In genomic region chr2:177212106-177212894, GRCh38 we compare ENCODE assay signal across 8 cellular contexts. TPM values are rescaled to one million over a fixed set of nuclear protein-coding genes. Genes with fewer than 3 reads are reported as not detected.
DNase-seq lines count a peak whose midpoint lies in the region; ATAC-seq and TF ChIP-seq lines count a peak whose summit lies in the region.

TSS of gene HNRNPA3 (plus strand) at chr2:177212794. CDS start at chr2:177212800, 6 bp downstream.

- H3K9ac ChIP-seq in PC-3 (ENCODE audit: low read length) = peak within 1 kb of the TSS; percentile 99

- H3K4me1 ChIP-seq in PC-3 (ENCODE audit: insufficient read depth, low read length) = peaks cover 16% of the 10 kb centered on the region
- H3K4me1 ChIP-seq in mucosa of descending colon (ENCODE audit: low read depth) = peaks cover 36% of the 10 kb centered on the region

- H4K20me1 ChIP-seq in PC-3 (ENCODE audit: low read length) = peaks cover 40% of the 10 kb centered on the region

- peak within 1 kb of the TSS; percentile 99 for H3K4me2 ChIP-seq in PC-3 (ENCODE audit: low read length)

- H2AFZ ChIP-seq in PC-3 (ENCODE audit: low read length) = peak within 1 kb of the TSS; percentile 37

- H3K36me3 ChIP-seq in PC-3 (ENCODE audit: low read depth, low read length) (peaks cover 36% of the 10 kb centered on the region), mucosa of descending colon (ENCODE audit: low read depth) (peaks cover 12% of the 10 kb centered on the region)

- POLR2A ChIA-PET in PC-3 (lab: Charles Lee; ENCODE audit: unreplicated experiment) = no interaction called here

- peak within 1 kb of the TSS; percentile 92 for H3K4me3 ChIP-seq in PC-3 (ENCODE audit: low read length)
- H3K4me3 ChIP-seq in mucosa of descending colon = peak within 1 kb of the TSS; percentile 69

- peaks cover 65% of the 10 kb centered on the region for H3K79me2 ChIP-seq in PC-3 (ENCODE audit: low read length)

- no peak; the same call in 1 of the 2 replicates for TF ChIP-seq CTCF in PC-3 (conservative IDR thresholded peaks at IDR 0.05; ENCODE audit: low read depth, low read length)
- TF ChIP-seq CTCF in mucosa of descending colon (IDR thresholded peaks at IDR 0.05) = no peak

- DNase-seq in DMS153 treated with DMSO at 0.1 percent for 48 hours (lab: John Stamatoyannopoulos, UW; ENCODE audit: unreplicated experiment) (peak; percentile 95), PC-3 (peak; percentile 99), activated T-cell treated with anti-CD3 and anti-CD28 coated beads for 48 hours (ENCODE audit: low read depth) (peak; percentile 100), epithelial cell of prostate (ENCODE audit: low read depth, low spot score) (peak; percentile 93), mucosa of descending colon (peak; percentile 98 to 100 (median 100))
- peak; percentile 98 for DNase-seq in stimulated activated CD8-positive, alpha-beta memory T cell treated with anti-CD3 and anti-CD28 coated beads, Interleukin-4, amount 100 ng/mL, for 24 hours (ENCODE audit: low read depth)

- H3K9me3 ChIP-seq in PC-3 (ENCODE audit: low read length) (no peaks in the 10 kb centered on the region), mucosa of descending colon (no peaks in the 10 kb centered on the region)

- ATAC-seq in GM21576 (IDR thresholded peaks at IDR 0.05; ENCODE audit: unreplicated experiment) (peak; percentile 91), PC-3 (peak; percentile 86), mucosa of descending colon (peak; percentile 96)

- no peaks in the 10 kb centered on the region for H3K27me3 ChIP-seq in PC-3 (ENCODE audit: low read length)

- BruUV-seq in PC-3 (replicated peaks; lab: Mats Ljungman, UMichigan) = no TSS peak

- TF ChIP-seq RAD21 in Ishikawa (IDR thresholded peaks at IDR 0.05; ENCODE audit: low read depth) = no peak

- intact Hi-C loops in PC-3 (cut with micrococcal nuclease) (loop anchor here (2.0 to 5.0 kb wide), 3 partner anchors 31 to 120 kb away; no protein-coding TSS in a partner anchor), mucosa of descending colon (cut with DNase I, micrococcal nuclease) (loop anchor here in 1 of 2 donors (10.0 kb wide), 1 partner anchor 53 kb away; the partner anchor contains the start of gene NFE2L2)

- H3K27ac ChIP-seq in PC-3 (ENCODE audit: low read length) = peak within 1 kb of the TSS; percentile 88
- H3K27ac ChIP-seq in epithelial cell of prostate = peak within 1 kb of the TSS; percentile 97

- H3K9me2 ChIP-seq in PC-3 (replicated peaks; ENCODE audit: low read length) = no peaks in the 10 kb centered on the region

- CTCF ChIA-PET in PC-3 (lab: Charles Lee) = interaction anchor here (0.6 kb wide), 1 partner anchor 14 kb away, joined by 3 read pairs; no protein-coding TSS in a partner anchor

- TF ChIP-seq EP300 in Ishikawa (IDR thresholded peaks at IDR 0.05; ENCODE audit: borderline replicate concordance) = no peak; the same call in 1 of the 2 replicates

- H3F3A ChIP-seq in PC-3 (ENCODE audit: low read length, unreplicated experiment) = no peaks in the 10 kb centered on the region

TF ChIP-seq in Ishikawa, 13 proteins besides CTCF, POLR2A, EP300 and RAD21:
- TF ChIP-seq CREB1 (IDR thresholded peaks at IDR 0.05; ENCODE audit: low read depth) = peak; percentile 90
- peak; percentile 57; the same call in 1 of the 2 replicates for TF ChIP-seq FOXM1 (IDR thresholded peaks at IDR 0.05; ENCODE audit: borderline replicate concordance, low read depth)
- TF ChIP-seq, protein P1, sequence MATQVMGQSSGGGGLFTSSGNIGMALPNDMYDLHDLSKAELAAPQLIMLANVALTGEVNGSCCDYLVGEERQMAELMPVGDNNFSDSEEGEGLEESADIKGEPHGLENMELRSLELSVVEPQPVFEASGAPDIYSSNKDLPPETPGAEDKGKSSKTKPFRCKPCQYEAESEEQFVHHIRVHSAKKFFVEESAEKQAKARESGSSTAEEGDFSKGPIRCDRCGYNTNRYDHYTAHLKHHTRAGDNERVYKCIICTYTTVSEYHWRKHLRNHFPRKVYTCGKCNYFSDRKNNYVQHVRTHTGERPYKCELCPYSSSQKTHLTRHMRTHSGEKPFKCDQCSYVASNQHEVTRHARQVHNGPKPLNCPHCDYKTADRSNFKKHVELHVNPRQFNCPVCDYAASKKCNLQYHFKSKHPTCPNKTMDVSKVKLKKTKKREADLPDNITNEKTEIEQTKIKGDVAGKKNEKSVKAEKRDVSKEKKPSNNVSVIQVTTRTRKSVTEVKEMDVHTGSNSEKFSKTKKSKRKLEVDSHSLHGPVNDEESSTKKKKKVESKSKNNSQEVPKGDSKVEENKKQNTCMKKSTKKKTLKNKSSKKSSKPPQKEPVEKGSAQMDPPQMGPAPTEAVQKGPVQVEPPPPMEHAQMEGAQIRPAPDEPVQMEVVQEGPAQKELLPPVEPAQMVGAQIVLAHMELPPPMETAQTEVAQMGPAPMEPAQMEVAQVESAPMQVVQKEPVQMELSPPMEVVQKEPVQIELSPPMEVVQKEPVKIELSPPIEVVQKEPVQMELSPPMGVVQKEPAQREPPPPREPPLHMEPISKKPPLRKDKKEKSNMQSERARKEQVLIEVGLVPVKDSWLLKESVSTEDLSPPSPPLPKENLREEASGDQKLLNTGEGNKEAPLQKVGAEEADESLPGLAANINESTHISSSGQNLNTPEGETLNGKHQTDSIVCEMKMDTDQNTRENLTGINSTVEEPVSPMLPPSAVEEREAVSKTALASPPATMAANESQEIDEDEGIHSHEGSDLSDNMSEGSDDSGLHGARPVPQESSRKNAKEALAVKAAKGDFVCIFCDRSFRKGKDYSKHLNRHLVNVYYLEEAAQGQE (IDR thresholded peaks at IDR 0.05; ENCODE audit: low read depth) = peak; percentile 20; the same call in 1 of the 2 replicates
- peak; percentile 75 for TF ChIP-seq TAF1 (IDR thresholded peaks at IDR 0.05; ENCODE audit: low read depth)
- 0 out of 2 replicates have a peak, but pooled peaks have one; percentile 13 for TF ChIP-seq TCF12 (IDR thresholded peaks at IDR 0.05; ENCODE audit: low read depth)
- TF ChIP-seq ZBTB7A (IDR thresholded peaks at IDR 0.05; ENCODE audit: low read depth) = no peak
- TF ChIP-seq TEAD4 (IDR thresholded peaks at IDR 0.05) = no peak
- no peak for TF ChIP-seq CEBPB (IDR thresholded peaks at IDR 0.05)
- TF ChIP-seq, protein P2, sequence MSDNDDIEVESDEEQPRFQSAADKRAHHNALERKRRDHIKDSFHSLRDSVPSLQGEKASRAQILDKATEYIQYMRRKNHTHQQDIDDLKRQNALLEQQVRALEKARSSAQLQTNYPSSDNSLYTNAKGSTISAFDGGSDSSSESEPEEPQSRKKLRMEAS (IDR thresholded peaks at IDR 0.05) = peak; percentile 79
- 0 out of 2 replicates have a peak, but pooled peaks have one; percentile 8 for TF ChIP-seq YY1 (IDR thresholded peaks at IDR 0.05; ENCODE audit: low read depth)
- TF ChIP-seq, protein P3, sequence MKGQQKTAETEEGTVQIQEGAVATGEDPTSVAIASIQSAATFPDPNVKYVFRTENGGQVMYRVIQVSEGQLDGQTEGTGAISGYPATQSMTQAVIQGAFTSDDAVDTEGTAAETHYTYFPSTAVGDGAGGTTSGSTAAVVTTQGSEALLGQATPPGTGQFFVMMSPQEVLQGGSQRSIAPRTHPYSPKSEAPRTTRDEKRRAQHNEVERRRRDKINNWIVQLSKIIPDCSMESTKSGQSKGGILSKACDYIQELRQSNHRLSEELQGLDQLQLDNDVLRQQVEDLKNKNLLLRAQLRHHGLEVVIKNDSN (IDR thresholded peaks at IDR 0.05) = peak; percentile 91
- no peak for TF ChIP-seq NFIC (IDR thresholded peaks at IDR 0.05)
- no peak; the same call in 1 of the 2 replicates for TF ChIP-seq EGR1 (IDR thresholded peaks at IDR 0.05)

RNA-seq across cellular contexts. Expression of gene HNRNPA3, which starts in this region (rescaled TPM):
- total RNA-seq in PC-3 (2014; rRNA removed) (50.3 and 90.2 TPM in 2 replicates), mucosa of descending colon (100 to 1,000 TPM; 133 to 169 (median 151) TPM)

Comparison
In these comparisons a context has a peak if more than half of its experiments do, and no peak if none do; other contexts are left out.
1. Peak in every context shown above with its lines: DNase-seq, ATAC-seq, H3K4me3 ChIP-seq and H3K27ac ChIP-seq.